In genomic region chr6:165662041-165662491, GRCh38 we compare ENCODE assay signal across 10 cellular contexts. TPM values are rescaled to one million over a fixed set of nuclear protein-coding genes. Genes with fewer than 3 reads are reported as not detected.
DNase-seq lines count a peak whose midpoint lies in the region; ATAC-seq and TF ChIP-seq lines count a peak whose summit lies in the region.
"Had no signal": no experiment of that assay in that cellular context is flagged by ENCODE, and none has a peak within 500 bp of the region (broad histone marks: within the 10 kb centered on the region; RNA-seq: fewer than 3 reads in every experiment).

No MANE protein-coding gene starts in this region.

- no peaks in the 10 kb centered on the region for H3K9me3 Mint-ChIP-seq in natural killer cell treated with Interleukin-12 subunit alpha and Interleukin-12 subunit beta and Interleukin-15 and Interleukin-18, amount 100 ng/mL, for 72 hours

- WGBS in ovary, 3 donors = 0 to 1% (median 0%) methylated on average over 34 to 53 of the region's 55 CpGs

- peak overlapping the region; percentile 75 for H3K4me3 ChIP-seq in fibroblast of the aortic adventitia (ENCODE audit: low read depth, low read length)
- H3K4me3 ChIP-seq in ovary = peak overlapping the region; percentile 51

- peaks cover 31 to 56% of the 10 kb centered on the region in 2 donors for H3K27me3 Mint-ChIP-seq in natural killer cell treated with Interleukin-12 subunit alpha and Interleukin-12 subunit beta and Interleukin-15 and Interleukin-18, amount 100 ng/mL, for 72 hours

- no peak overlapping the region for H3K27ac ChIP-seq in ovary
- H3K27ac ChIP-seq: HL-60 had no signal

- peaks cover 4% of the 10 kb centered on the region for H3K36me3 Mint-ChIP-seq in natural killer cell treated with Interleukin-12 subunit alpha and Interleukin-12 subunit beta and Interleukin-15 and Interleukin-18, amount 100 ng/mL, for 72 hours

- DNase-seq in Ammon's horn (ENCODE audit: low spot score) (peak; percentile 37), NCI-H1105 (lab: John Stamatoyannopoulos, UW) (peak; percentile 54), fibroblast of the aortic adventitia (ENCODE audit: low read depth) (peak; percentile 21), ovary (peak in 3 of 5 donors; percentile 34 to 57 (median 46)), H4 (ENCODE audit: low spot score) (no peak), NCI-H510A treated with DMSO at 0.1 percent for 48 hours (lab: John Stamatoyannopoulos, UW) (no peak)
- DNase-seq in natural killer cell treated with Interleukin-12 subunit alpha and Interleukin-12 subunit beta and Interleukin-15 and Interleukin-18, amount 100 ng/mL, for 72 hours (ENCODE audit: low spot score) = no peak
- DNase-seq: foreskin melanocyte had no signal

- no peak for TF ChIP-seq POLR2A in ovary (IDR thresholded peaks at IDR 0.05)

- TF ChIP-seq EP300 in ovary (IDR thresholded peaks at IDR 0.05) = no peak

- H3K9me3 ChIP-seq in ovary = no peaks in the 10 kb centered on the region

- peaks cover 13% of the 10 kb centered on the region for H3K4me1 ChIP-seq in ovary (ENCODE audit: insufficient read depth)

- no peak overlapping the region for H3K4me3 Mint-ChIP-seq in natural killer cell treated with Interleukin-12 subunit alpha and Interleukin-12 subunit beta and Interleukin-15 and Interleukin-18, amount 100 ng/mL, for 72 hours

- H3K27me3 ChIP-seq in ovary = no peaks in the 10 kb centered on the region

- intact Hi-C loops in ovary (cut with DNase I) = no loop called here

- TF ChIP-seq CTCF in fibroblast of the aortic adventitia (IDR thresholded peaks at IDR 0.05; ENCODE audit: insufficient read depth, low read length) (no peak), ovary (IDR thresholded peaks at IDR 0.05) (no peak)

- H3K4me1 Mint-ChIP-seq in natural killer cell treated with Interleukin-12 subunit alpha and Interleukin-12 subunit beta and Interleukin-15 and Interleukin-18, amount 100 ng/mL, for 72 hours (ENCODE audit: low read depth in 2 of 2) = peaks cover 0 to 3% of the 10 kb centered on the region in 2 donors

- H3K36me3 ChIP-seq in ovary = no peaks in the 10 kb centered on the region

- ATAC-seq in natural killer cell treated with Interleukin-12 subunit alpha and Interleukin-12 subunit beta and Interleukin-15 and Interleukin-18, amount 100 ng/mL, for 72 hours = no peak
- ATAC-seq in GM19452 (IDR thresholded peaks at IDR 0.05; ENCODE audit: unreplicated experiment) = no peak

- H3K27ac Mint-ChIP-seq in natural killer cell treated with Interleukin-12 subunit alpha and Interleukin-12 subunit beta and Interleukin-15 and Interleukin-18, amount 100 ng/mL, for 72 hours = no peak overlapping the region

RNA-seq across cellular contexts. Expression of gene PDE10A, which starts 1.0 kb away (rescaled TPM):
- total RNA-seq in fibroblast of the aortic adventitia (ENCODE audit: low replicate concordance) = 6.1 and 12.7 TPM in 2 replicates
- total RNA-seq in ovary = 100 to 1,000 TPM in 4 of 7 donors, 10 to 100 TPM in 3; 37.4 to 344 (median 127) TPM
- 10 to 100 TPM in 1 of 2 donors, 1 to 10 TPM in 1; 5.9 to 19.8 TPM for polyA plus RNA-seq in ovary
- not detected for total RNA-seq in natural killer cell treated with Interleukin-12 subunit alpha and Interleukin-12 subunit beta and Interleukin-15 and Interleukin-18, amount 100 ng/mL, for 72 hours
- total RNA-seq in H4 (2014; rRNA removed; shearing (Covaris generic)) = 2.1 and 3.1 TPM in 2 replicates

Comparison
In these comparisons a context has a peak if more than half of its experiments do, and no peak if none do; other contexts are left out.
1. DNase-seq: peak in Ammon's horn (single experiment), NCI-H1105 (single experiment), fibroblast of the aortic adventitia (single experiment) and ovary (3 of 5); none in natural killer cell treated with Interleukin-12 subunit alpha and Interleukin-12 subunit beta and Interleukin-15 and Interleukin-18, amount 100 ng/mL, for 72 hours (single experiment), H4 (single experiment) and NCI-H510A treated with DMSO at 0.1 percent for 48 hours (single experiment).